ENCODE assay signal across 22 cellular contexts in the genomic region with DNA sequence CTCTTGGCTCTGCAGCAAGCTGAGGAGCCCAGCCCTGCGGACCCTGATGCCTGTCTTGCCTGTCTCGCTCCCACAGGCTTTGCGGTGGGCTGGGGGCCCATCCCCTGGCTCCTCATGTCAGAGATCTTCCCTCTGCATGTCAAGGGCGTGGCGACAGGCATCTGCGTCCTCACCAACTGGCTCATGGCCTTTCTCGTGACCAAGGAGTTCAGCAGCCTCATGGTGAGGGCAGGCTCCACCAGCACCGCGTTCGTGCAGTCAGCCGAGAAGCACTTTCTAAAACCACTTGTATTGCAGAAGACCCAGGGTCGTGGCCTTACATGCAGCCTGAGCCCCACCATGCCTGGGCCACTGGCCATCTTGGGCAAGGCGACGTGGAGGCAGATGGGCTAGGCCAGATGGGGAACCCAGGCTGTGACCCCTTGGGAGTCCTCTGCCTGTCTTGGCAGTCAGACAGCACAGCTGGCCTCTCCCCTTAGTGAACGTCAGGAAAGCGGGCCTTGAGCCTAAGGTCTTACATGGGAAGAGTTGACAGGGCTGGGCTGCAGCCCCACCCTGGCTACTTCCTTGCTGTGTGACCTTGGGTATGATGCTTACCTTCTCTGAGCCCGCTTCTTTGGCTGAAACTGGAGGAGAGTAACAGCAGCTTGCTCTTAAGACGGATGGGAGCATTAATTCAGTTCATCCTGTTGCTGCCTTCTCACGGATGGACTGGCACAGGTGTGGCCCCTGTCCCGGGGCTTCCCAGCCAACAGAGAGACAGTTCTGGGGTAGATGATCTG. TPM values are rescaled to one million over a fixed set of nuclear protein-coding genes. Genes with fewer than 3 reads are reported as not detected.
DNase-seq lines count a peak whose midpoint lies in the region; ATAC-seq and TF ChIP-seq lines count a peak whose summit lies in the region.
"Had no signal": no experiment of that assay in that cellular context is flagged by ENCODE, and none has a peak within 500 bp of the region (broad histone marks: within the 10 kb centered on the region; RNA-seq: fewer than 3 reads in every experiment).

No MANE protein-coding gene starts in this region.

- ATAC-seq in foreskin keratinocyte (no peak), right cardiac atrium (no peak), GM19395 (IDR thresholded peaks at IDR 0.05; ENCODE audit: unreplicated experiment) (no peak)
- ATAC-seq: CD8-positive, alpha-beta T cell; HCT116; Right ventricle myocardium inferior had no signal

- no peak overlapping the region for H3K4me3 Mint-ChIP-seq in nephron progenitor cell
- H3K4me3 Mint-ChIP-seq: CD8-positive, alpha-beta T cell had no signal

- H3K4me1 ChIP-seq in HEK293 (ENCODE audit: control insufficient read depth, insufficient read depth, low read length) (no peaks in the 10 kb centered on the region), foreskin keratinocyte (no peaks in the 10 kb centered on the region), right cardiac atrium (ENCODE audit: control insufficient read depth, insufficient read depth, low read length) (peaks cover 10% of the 10 kb centered on the region)
- H3K4me1 ChIP-seq: SJSA1 had no signal

- peaks cover 4% of the 10 kb centered on the region for H3K27me3 Mint-ChIP-seq in nephron progenitor cell (ENCODE audit: low read depth, poor library complexity)

- H3K36me3 ChIP-seq in HEK293 (ENCODE audit: control insufficient read depth in 2 of 2, insufficient read depth in 1 of 2, low read length in 2 of 2): peaks cover 0 to 49% of the 10 kb centered on the region in 2 experiments; a peak in 1 of 3 replicates
- peaks cover 84% of the 10 kb centered on the region for H3K36me3 ChIP-seq in WERI-Rb-1

- H3K27me3 ChIP-seq in WERI-Rb-1 (ENCODE audit: insufficient read depth, low read depth, severe bottlenecking): no peaks in the 10 kb centered on the region
- H3K27me3 ChIP-seq in foreskin keratinocyte: no peaks in the 10 kb centered on the region
- no peaks in the 10 kb centered on the region for H3K27me3 ChIP-seq in right cardiac atrium (ENCODE audit: control insufficient read depth, insufficient read depth)
- H3K27me3 ChIP-seq: BLaER1, SJSA1 had no signal

- CTCF ChIA-PET in HEK293 (lab: Yijun Ruan, JAX): no interaction called here

- H3K9me3 ChIP-seq in HEK293 (ENCODE audit: control insufficient read depth, insufficient read depth, low read depth, low read length): no peaks in the 10 kb centered on the region
- no peaks in the 10 kb centered on the region for H3K9me3 ChIP-seq in WERI-Rb-1 (ENCODE audit: severe bottlenecking)
- H3K9me3 ChIP-seq in right cardiac atrium (ENCODE audit: control insufficient read depth, low read length): no peaks in the 10 kb centered on the region
- H3K9me3 ChIP-seq: BLaER1, SJSA1 had no signal

- H3K4me1 Mint-ChIP-seq in nephron progenitor cell: no peaks in the 10 kb centered on the region

- no peak overlapping the region for H3K27ac ChIP-seq in HEK293 (ENCODE audit: extremely low read depth, low read depth, low read length)
- peak overlapping the region; percentile 31; the same call in 1 of the 2 replicates for H3K27ac ChIP-seq in WERI-Rb-1
- no peak overlapping the region for H3K27ac ChIP-seq in foreskin keratinocyte
- no peak overlapping the region for H3K27ac ChIP-seq in right cardiac atrium (ENCODE audit: low read length)
- H3K27ac ChIP-seq: BLaER1, SJSA1 had no signal

- H3K27ac Mint-ChIP-seq in nephron progenitor cell: peak overlapping the region; percentile 22
- H3K27ac Mint-ChIP-seq: CD8-positive, alpha-beta T cell had no signal

- POLR2A ChIA-PET in HEK293 (lab: Yijun Ruan, JAX): interaction anchor here (3.8 kb wide), 1 partner anchor 9 kb away, joined by 18 read pairs; a partner anchor contains a TSS

- TF ChIP-seq CTCF in HEK293 (tag by site-specific recombination; IDR thresholded peaks at IDR 0.05) (no peak), WERI-Rb-1 (IDR thresholded peaks at IDR 0.05; ENCODE audit: low read depth, low read length) (no peak), nephron progenitor cell (IDR thresholded peaks at IDR 0.05) (no peak), foreskin keratinocyte (conservative IDR thresholded peaks at IDR 0.05) (no peak)

- H3K4me3 ChIP-seq in HEK293 (ENCODE audit: low read depth, low read length): no peak overlapping the region
- H3K4me3 ChIP-seq in WERI-Rb-1 (ENCODE audit: low read depth, low read length): no peak overlapping the region
- H3K4me3 ChIP-seq in right cardiac atrium (ENCODE audit: low read length): no peak overlapping the region
- H3K4me3 ChIP-seq: BLaER1, SJSA1 had no signal

- no peaks in the 10 kb centered on the region for H3K9me3 Mint-ChIP-seq in nephron progenitor cell
- H3K9me3 Mint-ChIP-seq: CD8-positive, alpha-beta T cell had no signal

- DNase-seq in D341Med (ENCODE audit: low spot score) (peak; percentile 58), WERI-Rb-1 (no peak), nephron progenitor cell (no peak), foreskin keratinocyte (no peak), right cardiac atrium (no peak)
- DNase-seq: ACHN; Calu3; CD8-positive, alpha-beta T cell; EL; GF-D8; Kasumi-1; NCI-H187; NCI-H2107; NCI-H226; NCI-H510A treated with DMSO at 0.1 percent for 48 hours; OCI-M1 had no signal

- intact Hi-C loops in right cardiac atrium (cut with DNase I): loop anchor here in 1 of 4 donors (10.0 kb wide), 1 partner anchor 181 kb away; no protein-coding TSS in a partner anchor

- 91% methylated on average over 20 of the region's 20 CpGs for WGBS in right cardiac atrium

- no peaks in the 10 kb centered on the region for H3K36me3 Mint-ChIP-seq in nephron progenitor cell (ENCODE audit: low read depth)
- H3K36me3 Mint-ChIP-seq: CD8-positive, alpha-beta T cell had no signal

TF ChIP-seq in HEK293, 187 proteins besides CTCF, POLR2A, EP300 and RAD21:
- TF ChIP-seq, protein P1, sequence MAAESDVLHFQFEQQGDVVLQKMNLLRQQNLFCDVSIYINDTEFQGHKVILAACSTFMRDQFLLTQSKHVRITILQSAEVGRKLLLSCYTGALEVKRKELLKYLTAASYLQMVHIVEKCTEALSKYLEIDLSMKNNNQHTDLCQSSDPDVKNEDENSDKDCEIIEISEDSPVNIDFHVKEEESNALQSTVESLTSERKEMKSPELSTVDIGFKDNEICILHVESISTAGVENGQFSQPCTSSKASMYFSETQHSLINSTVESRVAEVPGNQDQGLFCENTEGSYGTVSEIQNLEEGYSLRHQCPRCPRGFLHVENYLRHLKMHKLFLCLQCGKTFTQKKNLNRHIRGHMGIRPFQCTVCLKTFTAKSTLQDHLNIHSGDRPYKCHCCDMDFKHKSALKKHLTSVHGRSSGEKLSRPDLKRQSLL (tag by site-specific recombination; IDR thresholded peaks at IDR 0.05): no peak
- peak; percentile 70; the same call in 1 of the 2 replicates for TF ChIP-seq ZNF768 (tag by site-specific recombination; IDR thresholded peaks at IDR 0.05)
TF ChIP-seq in HEK293: peak in this region for 1.

RNA-seq across cellular contexts. Expression of a gene that starts 8.6 kb away (rescaled TPM):
- total RNA-seq in foreskin keratinocyte: 13.2 and 14.3 TPM in 2 replicates
- polyA plus RNA-seq in foreskin keratinocyte: 14.4 and 18.1 TPM in 2 replicates
- total RNA-seq in right cardiac atrium: 10 to 100 TPM; 12.2 to 16.6 (median 13.3) TPM
- 15.4 TPM for polyA plus RNA-seq in right cardiac atrium

RNA-seq across cellular contexts. Expression of a gene that starts 18.6 kb away (rescaled TPM):
- 8.5 and 9.8 TPM in 2 replicates for total RNA-seq in foreskin keratinocyte
- polyA plus RNA-seq in foreskin keratinocyte: 3.0 and 4.7 TPM in 2 replicates
- total RNA-seq in right cardiac atrium: 1 to 10 TPM; 6.3 to 7.9 (median 7.6) TPM
- 3.2 TPM for polyA plus RNA-seq in right cardiac atrium

RNA-seq across cellular contexts. Expression of a gene that starts 45.7 kb away (rescaled TPM):
- total RNA-seq in foreskin keratinocyte (2,227 and 2,321 TPM in 2 replicates), right cardiac atrium (100 to 1,000 TPM; 535 to 714 (median 622) TPM)
- polyA plus RNA-seq in foreskin keratinocyte (3,069 and 3,317 TPM in 2 replicates), right cardiac atrium (1,268 TPM)

RNA-seq across cellular contexts. Expression of a gene that starts 45.8 kb away (rescaled TPM):
- total RNA-seq in foreskin keratinocyte (9.8 and 11.0 TPM in 2 replicates), right cardiac atrium (10 to 100 TPM; 14.4 to 23.3 (median 21.1) TPM)
- polyA plus RNA-seq in foreskin keratinocyte (10.5 and 11.1 TPM in 2 replicates), right cardiac atrium (23.8 TPM)
